ENCODE assay signal across 17 cellular contexts in the genomic region with DNA sequence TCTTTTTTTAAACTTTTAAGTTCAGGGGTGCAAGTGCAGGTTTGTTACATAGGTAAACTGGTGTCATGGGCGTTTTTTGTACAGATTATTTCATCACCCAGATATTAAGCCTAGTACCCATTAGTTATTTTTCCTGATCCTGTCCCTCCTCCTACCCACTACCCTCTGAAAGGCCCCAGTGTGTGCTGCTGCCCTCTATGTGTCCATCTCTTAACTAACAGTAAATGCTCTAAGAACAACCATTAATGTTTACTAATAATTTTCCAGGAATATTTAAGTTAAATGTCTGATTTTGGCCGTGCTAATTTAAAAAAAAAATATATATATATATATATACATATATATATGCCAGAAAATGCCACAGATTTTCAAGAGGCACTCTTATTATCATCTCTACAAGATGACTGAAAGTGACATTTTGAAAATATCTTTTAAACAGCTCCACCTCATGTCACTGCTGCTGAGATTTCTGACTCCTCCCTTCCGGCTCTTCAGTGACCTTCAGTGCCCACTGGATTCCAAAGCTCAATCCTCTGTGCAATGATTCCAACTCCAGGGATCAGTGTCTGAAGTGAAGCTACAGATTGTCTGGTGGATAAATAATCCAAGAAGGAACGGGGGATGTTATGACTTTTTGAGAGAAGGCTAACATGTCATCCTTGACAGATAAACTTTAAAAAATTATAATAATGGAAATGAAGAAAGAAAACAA. TPM values are rescaled to one million over a fixed set of nuclear protein-coding genes. Genes with fewer than 3 reads are reported as not detected.
DNase-seq lines count a peak whose midpoint lies in the region; ATAC-seq, FAIRE-seq and TF ChIP-seq lines count a peak whose summit lies in the region.
"Had no signal": no experiment of that assay in that cellular context is flagged by ENCODE, and none has a peak within 500 bp of the region (broad histone marks: within the 10 kb centered on the region; RNA-seq: fewer than 3 reads in every experiment).

No MANE protein-coding gene starts in this region.

- in situ Hi-C loops in HepG2 (cut with HindIII; ENCODE audit: extremely low pct_ligation_motif_present, low pct_unique_long_range_greater_than_20kb) = no loop called here
- in situ Hi-C loops in transverse colon (cut with MboI; ENCODE audit: low pct_ligation_motif_present in 1 of 4, low pct_unique_long_range_greater_than_20kb in 1 of 4, low sequenced_read_pairs in 3 of 4) = no loop called here

- no peak overlapping the region for H3K9ac ChIP-seq in HepG2 (ENCODE audit: insufficient read depth, low read depth, low read length)

- POLR2A ChIA-PET in HepG2 (lab: Yijun Ruan, JAX) (no interaction called here), A673 (lab: Charles Lee; ENCODE audit: low non-redundant PET) (no interaction called here)

- H3K9me3 ChIP-seq in heart right ventricle (no peaks in the 10 kb centered on the region), HepG2 (ENCODE audit: low read length) (no peaks in the 10 kb centered on the region), transverse colon (no peaks in the 10 kb centered on the region), A673 (ENCODE audit: low read depth, low read length, poor library complexity, severe bottlenecking) (no peaks in the 10 kb centered on the region)

- BruUV-seq in HepG2 (replicated peaks; lab: Mats Ljungman, UMichigan) (no TSS peak), A673 (replicated peaks; lab: Mats Ljungman, UMichigan) (no TSS peak)

- H2AFZ ChIP-seq in HepG2 (ENCODE audit: low read length) = no peak overlapping the region

- H3K4me1 ChIP-seq in heart right ventricle = peaks cover 0 to 10% (median 0%) of the 10 kb centered on the region in 9 donors
- no peaks in the 10 kb centered on the region for H3K4me1 ChIP-seq in HepG2 (ENCODE audit: insufficient read depth, low read length)
- peaks cover 0 to 26% (median 7%) of the 10 kb centered on the region in 4 donors for H3K4me1 ChIP-seq in transverse colon
- H3K4me1 ChIP-seq in A673 (ENCODE audit: insufficient read depth, low read length, poor library complexity, severe bottlenecking) = no peaks in the 10 kb centered on the region

- ATAC-seq in Right ventricle myocardium inferior = peak; percentile 70
- peak; percentile 65 to 92 (median 82) for ATAC-seq in heart right ventricle
- ATAC-seq in HepG2 = peak; percentile 49; the same call in 2 of the 3 replicates
- ATAC-seq: GM12878 had no signal

- no peak for TF ChIP-seq RAD21 in HepG2 (CRISPR knock-in tag; IDR thresholded peaks at IDR 0.05)

- no peak for DNase-seq in Right ventricle myocardium inferior (ENCODE audit: missing footprints)
- no peak for DNase-seq in cardiac septum (ENCODE audit: low spot score)
- DNase-seq in heart right ventricle = peak in 1 of 2 donors; percentile 45
- DNase-seq in HepG2 (ENCODE audit: low spot score) = peak; percentile 8
- peak; percentile 40 for DNase-seq in transverse colon
- no peak for DNase-seq in GM19239 (ENCODE audit: insufficient read length, low spot score)
- DNase-seq in A673 (ENCODE audit: low spot score) = no peak
- DNase-seq in HK-2 (ENCODE audit: unreplicated experiment) = no peak
- DNase-seq: COR-L47, NCI-H1436 treated with DMSO at 0.1 percent for 48 hours, NCI-H2081 treated with DMSO at 0.1 percent for 48 hours, NCI-H226, NCI-H69, SHP77 had no signal

- H3K36me3 ChIP-seq in heart right ventricle = no peaks in the 10 kb centered on the region
- no peaks in the 10 kb centered on the region for H3K36me3 ChIP-seq in HepG2 (replicated peaks in 1 of 2; ENCODE audit: control insufficient read depth in 1 of 2, insufficient read depth in 2 of 2, low read length in 2 of 2)
- no peaks in the 10 kb centered on the region for H3K36me3 ChIP-seq in transverse colon
- no peaks in the 10 kb centered on the region for H3K36me3 ChIP-seq in A673 (ENCODE audit: insufficient read depth, low read length, poor library complexity, severe bottlenecking)

- TF ChIP-seq POLR2A in HepG2 (IDR thresholded peaks at IDR 0.05; ENCODE audit: insufficient read depth in 1 of 2, low read depth in 2 of 2, low read length in 2 of 2) (no peak), transverse colon (IDR thresholded peaks at IDR 0.05) (no peak)

- CTCF ChIA-PET in HepG2 (lab: Yijun Ruan, JAX; ENCODE audit: low intra/inter-chr PET ratio, low total read pairs) = no interaction called here
- CTCF ChIA-PET in A673 (lab: Charles Lee) = no interaction called here

- TF ChIP-seq EP300 in HepG2 (IDR thresholded peaks at IDR 0.05; ENCODE audit: low read depth in 2 of 2, low read length in 2 of 2) (no peak), HepG2 (CRISPR knock-in tag; IDR thresholded peaks at IDR 0.05; ENCODE audit: borderline replicate concordance) (no peak), transverse colon (IDR thresholded peaks at IDR 0.05; ENCODE audit: low read depth) (no peak)

- H3K4me3 ChIP-seq in heart right ventricle = peak overlapping the region; percentile 25 to 57 (median 48)
- no peak overlapping the region for H3K4me3 ChIP-seq in HepG2 (replicated peaks in 1 of 3; ENCODE audit: insufficient read depth in 1 of 3, low read depth in 2 of 3, low read length in 3 of 3)
- H3K4me3 ChIP-seq in transverse colon = peak overlapping the region in 2 of 4 donors; percentile 8 to 25
- no peak overlapping the region for H3K4me3 ChIP-seq in A673 (ENCODE audit: low read depth, low read length, poor library complexity, severe bottlenecking)
- H3K4me3 ChIP-seq: GM12878 had no signal

- intact Hi-C loops in Right ventricle myocardium inferior (cut with DNase I) = loop anchor here (5.0 kb wide), 1 partner anchor 36 kb away; no protein-coding TSS in a partner anchor
- intact Hi-C loops in cardiac septum (cut with DNase I) = no loop called here
- intact Hi-C loops in heart right ventricle (cut with DNase I) = no loop called here
- intact Hi-C loops in HepG2 (cut with micrococcal nuclease; ENCODE audit: unreplicated experiment) = no loop called here
- intact Hi-C loops in transverse colon (cut with DNase I; ENCODE audit: low total_unique reads) = no loop called here
- intact Hi-C loops in A673 (cut with micrococcal nuclease; ENCODE audit: unreplicated experiment) = no loop called here

- no peaks in the 10 kb centered on the region for H3K79me2 ChIP-seq in HepG2 (ENCODE audit: insufficient read depth, low read length)

- FAIRE-seq in HepG2 (lab: Jason Lieb, UNC) (no peak), GM19239 (lab: Jason Lieb, UNC) (no peak)
- FAIRE-seq: GM12878, HTR-8/SVneo had no signal

- WGBS in heart right ventricle, 2 donors = 44 to 51% methylated on average over 4 of the region's 4 CpGs
- 6% methylated on average over 4 of the region's 4 CpGs for WGBS in HepG2 (ENCODE audit: low lambda C conversion rate)
- 39 to 41% methylated on average over 4 of the region's 4 CpGs for WGBS in transverse colon (ENCODE audit: low coverage in 1 of 2), 2 donors

- H3K27ac ChIP-seq in heart right ventricle (peak overlapping the region; percentile 32 to 87 (median 72)), HepG2 (ENCODE audit: extremely low read length, insufficient read depth, low read length) (no peak overlapping the region), transverse colon (peak overlapping the region in 3 of 4 donors; percentile 40 to 51 (median 47)), A673 (ENCODE audit: low read depth, low read length, poor library complexity, severe bottlenecking) (no peak overlapping the region)
- H3K27ac ChIP-seq: C4-2B had no signal

- H3K4me2 ChIP-seq in HepG2 (ENCODE audit: low read depth, low read length) = no peak overlapping the region

- H3K27me3 ChIP-seq in heart right ventricle (no peaks in the 10 kb centered on the region), HepG2 (ENCODE audit: control insufficient read depth in 1 of 2, insufficient read depth in 2 of 2, low read length in 2 of 2) (0 out of 5 replicates have a peak, but pooled peaks cover 0 to 2% of the 10 kb centered on the region in 2 experiments), transverse colon (no peaks in the 10 kb centered on the region), A673 (replicated peaks; ENCODE audit: insufficient read depth, low read depth, low read length, poor library complexity) (peaks cover 14% of the 10 kb centered on the region)

- TF ChIP-seq CTCF in heart right ventricle (IDR thresholded peaks at IDR 0.05) (peak in 3 of 9 donors; percentile 25 to 34 (median 30)), HepG2 (CRISPR knock-in tag; IDR thresholded peaks at IDR 0.05) (no peak), transverse colon (IDR thresholded peaks at IDR 0.05) (no peak), A673 (conservative IDR thresholded peaks at IDR 0.05; ENCODE audit: low read depth, low read length) (no peak)

- H4K20me1 ChIP-seq in HepG2 (ENCODE audit: insufficient read depth, low read length) = no peaks in the 10 kb centered on the region

TF ChIP-seq in HepG2, 621 proteins besides CTCF, POLR2A, EP300 and RAD21 (continues in another document):
- no peak for TF ChIP-seq SCMH1 (CRISPR knock-in tag; IDR thresholded peaks at IDR 0.05; ENCODE audit: borderline replicate concordance)

RNA-seq across cellular contexts. Expression of a gene that starts 46.7 kb away (rescaled TPM):
- 12.1 TPM for total RNA-seq in Right ventricle myocardium inferior
- total RNA-seq in cardiac septum = 20.0 TPM
- 10 to 100 TPM; 12.4 to 23.8 (median 17.4) TPM for total RNA-seq in heart right ventricle
- 10 to 100 TPM in 1 of 2 donors, 1 to 10 TPM in 1; 7.9 to 17.9 TPM for polyA plus RNA-seq in heart right ventricle
- 12.9 and 16.9 TPM in 2 replicates for total RNA-seq in HepG2 (2016; rRNA removed; fragmentation: Illumina TruSeq; extraction: Trizol)
- total RNA-seq in HepG2 (2016; cell fraction: cytosol; rRNA removed; fragmentation: Illumina TruSeq; extraction: Trizol; ENCODE audit: low read depth) = 2.5 TPM in 2 replicates
- 14.9 TPM in 2 replicates for total RNA-seq in HepG2 (2016; cell fraction: insoluble cytoplasmic fraction; rRNA removed; fragmentation: Illumina TruSeq; extraction: Trizol)
- total RNA-seq in HepG2 (2016; cell fraction: membrane; rRNA removed; fragmentation: Illumina TruSeq; extraction: Trizol) = 8.5 and 8.9 TPM in 2 replicates
- total RNA-seq in HepG2 (2016; cell fraction: nucleus; rRNA removed; fragmentation: Illumina TruSeq; extraction: Trizol) = 10.5 and 11.0 TPM in 2 replicates
- polyA plus RNA-seq in HepG2 (2011; rRNA removed) = 9.0 and 9.6 TPM in 2 replicates
- polyA plus RNA-seq in HepG2 (2011; cell fraction: cytosol; rRNA removed) = 9.8 and 11.3 TPM in 2 replicates
- polyA plus RNA-seq in HepG2 (2011; cell fraction: nucleus; rRNA removed) = 4.5 and 4.6 TPM in 2 replicates
- 15.9 and 21.6 TPM in 2 replicates for polyA plus RNA-seq in HepG2 (2012)
- polyA plus RNA-seq in HepG2 (2016; cell fraction: cytosol; fragmentation: Illumina TruSeq; extraction: Trizol; ENCODE audit: low read depth) = 3.6 and 3.8 TPM in 2 replicates
- 39.4 and 44.5 TPM in 2 replicates for polyA plus RNA-seq in HepG2 (2016; cell fraction: insoluble cytoplasmic fraction; fragmentation: Illumina TruSeq; extraction: Trizol; ENCODE audit: low read depth)
- 10.7 and 10.9 TPM in 2 replicates for polyA plus RNA-seq in HepG2 (2016; cell fraction: membrane; fragmentation: Illumina TruSeq; extraction: Trizol; ENCODE audit: low read depth)
- polyA plus RNA-seq in HepG2 (2016; cell fraction: nucleus; fragmentation: Illumina TruSeq; extraction: Trizol; ENCODE audit: insufficient read depth, low read depth) = 24.8 and 26.2 TPM in 2 replicates
- 9.1 and 9.6 TPM in 2 replicates for polyA minus RNA-seq in HepG2 (2011; rRNA and poly(A)+ RNA removed; ENCODE audit: low replicate concordance)
- polyA minus RNA-seq in HepG2 (2011; cell fraction: cytosol; rRNA and poly(A)+ RNA removed) = 10.9 and 13.7 TPM in 2 replicates
- 6.5 and 8.1 TPM in 2 replicates for polyA minus RNA-seq in HepG2 (2011; cell fraction: nucleus; rRNA and poly(A)+ RNA removed)
- 10 to 100 TPM in 1 of 4 donors, 1 to 10 TPM in 3; 6.0 to 10.8 (median 9.0) TPM for total RNA-seq in transverse colon
- 56.0 and 56.2 TPM in 2 replicates for total RNA-seq in A673 (2021)

Comparison
In these comparisons a context has a peak if more than half of its experiments do, and no peak if none do; other contexts are left out.
1. DNase-seq: peak in HepG2 (single experiment) and transverse colon (single experiment); none in Right ventricle myocardium inferior (single experiment), cardiac septum (single experiment), GM19239 (single experiment), A673 (single experiment) and HK-2 (single experiment).
2. H3K27ac ChIP-seq: peak in heart right ventricle (10 of 10) and transverse colon (3 of 4); none in HepG2 (single experiment) and A673 (single experiment).
3. H3K4me3 ChIP-seq: peak in heart right ventricle (10 of 10); none in HepG2 (0 of 3) and A673 (single experiment).
4. Peak in every context shown above with its lines, with median percentiles within 50 percentile points of each other: ATAC-seq.